ENCODE assay signal across 9 cellular contexts in genomic region chr17:47325176-47325575, GRCh38. TPM values are rescaled to one million over a fixed set of nuclear protein-coding genes. Genes with fewer than 3 reads are reported as not detected.
A peak's percentile ranks its signal among the peaks of the same experiment; 100 is the strongest.
DNase-seq lines count a peak whose midpoint lies in the region; ATAC-seq and TF ChIP-seq lines count a peak whose summit lies in the region.
"Had no signal": no experiment of that assay in that cellular context is flagged by ENCODE, and none has a peak within 500 bp of the region (broad histone marks: within the 10 kb centered on the region; RNA-seq: fewer than 3 reads in every experiment).

No MANE protein-coding gene starts in this region.

- H3K4me3 Mint-ChIP-seq in MCF 10A (ENCODE audit: unreplicated experiment) (peak overlapping the region; percentile 80), endothelial cell (ENCODE audit: unreplicated experiment) (peak overlapping the region; percentile 37)

- H3K4me1 ChIP-seq in mammary epithelial cell (ENCODE audit: insufficient read depth, low read length): peaks cover 15% of the 10 kb centered on the region
- no peaks in the 10 kb centered on the region for H3K4me1 ChIP-seq in vagina
- no peaks in the 10 kb centered on the region for H3K4me1 ChIP-seq in right cardiac atrium (ENCODE audit: control insufficient read depth, insufficient read depth, low read length)
- H3K4me1 ChIP-seq: prostate gland had no signal

- in situ Hi-C loops in mammary epithelial cell (cut with MboI; ENCODE audit: low sequenced_read_pairs in 2 of 2): no loop called here

- H3K9me3 Mint-ChIP-seq in MCF 10A (ENCODE audit: unreplicated experiment) (peaks cover 7% of the 10 kb centered on the region), endothelial cell (ENCODE audit: unreplicated experiment) (peaks cover 3% of the 10 kb centered on the region)

- H3K27me3 Mint-ChIP-seq in MCF 10A (ENCODE audit: insufficient read depth, unreplicated experiment): no peaks in the 10 kb centered on the region
- H3K27me3 Mint-ChIP-seq in endothelial cell (ENCODE audit: unreplicated experiment): peaks cover 6% of the 10 kb centered on the region

- H3K9me3 ChIP-seq in mammary epithelial cell (replicated peaks; ENCODE audit: insufficient read depth, low read length) (peaks cover 6% of the 10 kb centered on the region), SU-DHL-6 (ENCODE audit: insufficient read depth, low read length) (no peaks in the 10 kb centered on the region), vagina (no peaks in the 10 kb centered on the region), right cardiac atrium (ENCODE audit: control insufficient read depth, low read length) (no peaks in the 10 kb centered on the region)
- H3K9me3 ChIP-seq: prostate gland had no signal

- BruUV-seq in MCF 10A (replicated peaks; lab: Mats Ljungman, UMichigan) (no TSS peak), mammary epithelial cell (replicated peaks; lab: Mats Ljungman, UMichigan) (no TSS peak)

- no peak for ATAC-seq in GM19328 (IDR thresholded peaks at IDR 0.05; ENCODE audit: unreplicated experiment)
- ATAC-seq in right cardiac atrium: no peak

- TF ChIP-seq CTCF in MCF 10A (IDR thresholded peaks at IDR 0.05; ENCODE audit: unreplicated experiment): no peak
- no peak for TF ChIP-seq CTCF in mammary epithelial cell (conservative IDR thresholded peaks at IDR 0.05 in 1 of 2, IDR thresholded peaks at IDR 0.05 in 1 of 2; ENCODE audit: extremely low read depth in 1 of 2, insufficient read depth in 1 of 2, low read depth in 1 of 2, low read length in 2 of 2)
- TF ChIP-seq CTCF in SU-DHL-6 (IDR thresholded peaks at IDR 0.05; ENCODE audit: insufficient read depth, low read length, poor library complexity, severe bottlenecking): no peak
- no peak for TF ChIP-seq CTCF in endothelial cell (IDR thresholded peaks at IDR 0.05; ENCODE audit: unreplicated experiment)
- no peak for TF ChIP-seq CTCF in vagina (IDR thresholded peaks at IDR 0.05)

- no peaks in the 10 kb centered on the region for H3K27me3 ChIP-seq in mammary epithelial cell (ENCODE audit: insufficient read depth, low read length)
- no peaks in the 10 kb centered on the region for H3K27me3 ChIP-seq in SU-DHL-6 (ENCODE audit: low read length)
- no peaks in the 10 kb centered on the region for H3K27me3 ChIP-seq in vagina
- H3K27me3 ChIP-seq in right cardiac atrium (ENCODE audit: control insufficient read depth, insufficient read depth): no peaks in the 10 kb centered on the region

- peak overlapping the region; percentile 89 for H3K27ac Mint-ChIP-seq in MCF 10A (ENCODE audit: low read depth, unreplicated experiment)
- no peak overlapping the region for H3K27ac Mint-ChIP-seq in endothelial cell (ENCODE audit: unreplicated experiment)

- no peak for TF ChIP-seq POLR2A in vagina (IDR thresholded peaks at IDR 0.05)

- CTCF ChIA-PET in MCF 10A (lab: Yijun Ruan, JAX): interaction anchor here (1.0 kb wide), 1 partner anchor 9 kb away, joined by 4 read pairs; no protein-coding TSS in a partner anchor
- CTCF ChIA-PET in mammary epithelial cell (lab: Charles Lee; ENCODE audit: low non-redundant PET): no interaction called here

- dilution Hi-C loops in mammary epithelial cell (cut with HindIII; ENCODE audit: low sequenced_read_pairs): no loop called here

- H2AFZ ChIP-seq in mammary epithelial cell (ENCODE audit: low read depth, low read length): no peak overlapping the region
- H2AFZ ChIP-seq in SU-DHL-6 (ENCODE audit: low read depth, low read length, severe bottlenecking): no peak overlapping the region

- no peak overlapping the region for H3K4me3 ChIP-seq in mammary epithelial cell (replicated peaks in 1 of 3; ENCODE audit: insufficient read depth in 1 of 3, low read depth in 2 of 3, low read length in 3 of 3)
- no peak overlapping the region for H3K4me3 ChIP-seq in SU-DHL-6 (ENCODE audit: insufficient read depth, low read length, poor library complexity, severe bottlenecking)
- H3K4me3 ChIP-seq in vagina: no peak overlapping the region
- no peak overlapping the region for H3K4me3 ChIP-seq in right cardiac atrium (ENCODE audit: low read length)

- no peak overlapping the region for H3K9ac ChIP-seq in mammary epithelial cell (ENCODE audit: insufficient read depth, low read length)
- no peak overlapping the region for H3K9ac ChIP-seq in SU-DHL-6 (ENCODE audit: low read length)

- 86% methylated on average over 1 of the region's 1 CpG for WGBS in mammary epithelial cell (ENCODE audit: low coverage, missing lambda C conversion rate)
- WGBS in right cardiac atrium: 100% methylated on average over 1 of the region's 1 CpG

- POLR2A ChIA-PET in MCF 10A (lab: Yijun Ruan, JAX): interaction anchor here (0.6 kb wide), 1 partner anchor 20 kb away, joined by 4 read pairs; no protein-coding TSS in a partner anchor

- H3K27ac ChIP-seq in mammary epithelial cell (ENCODE audit: insufficient read depth, low read depth, low read length) (no peak overlapping the region), SU-DHL-6 (ENCODE audit: low read depth, low read length) (no peak overlapping the region), vagina (peak overlapping the region; percentile 97), right cardiac atrium (ENCODE audit: low read length) (no peak overlapping the region)

- intact Hi-C loops in MCF 10A (cut with micrococcal nuclease): no loop called here
- intact Hi-C loops in mammary epithelial cell (cut with micrococcal nuclease): no loop called here
- intact Hi-C loops in vagina (cut with DNase I): no loop called here
- intact Hi-C loops in right cardiac atrium (cut with DNase I): no loop called here

- H3K79me2 ChIP-seq in mammary epithelial cell (ENCODE audit: insufficient read depth, low read length) (no peaks in the 10 kb centered on the region), SU-DHL-6 (ENCODE audit: insufficient read depth, low read length) (no peaks in the 10 kb centered on the region)

- no peaks in the 10 kb centered on the region for H4K20me1 ChIP-seq in mammary epithelial cell (ENCODE audit: insufficient read depth, low read length)
- H4K20me1 ChIP-seq in SU-DHL-6 (ENCODE audit: low read depth, low read length): no peaks in the 10 kb centered on the region

- DNase-seq in MCF 10A (ENCODE audit: unreplicated experiment) (no peak), mammary epithelial cell (no peak), endothelial cell (ENCODE audit: low spot score) (no peak), vagina (ENCODE audit: extremely low spot score in 2 of 2) (no peak), T-helper 9 cell (no peak), right cardiac atrium (no peak)

- H3K9me2 ChIP-seq in SU-DHL-6 (replicated peaks; ENCODE audit: insufficient read depth, low read length): no peaks in the 10 kb centered on the region

- H3K4me2 ChIP-seq in mammary epithelial cell (ENCODE audit: insufficient read depth, low read depth, low read length) (no peak overlapping the region), SU-DHL-6 (ENCODE audit: low read depth, low read length, poor library complexity, severe bottlenecking) (peak overlapping the region; percentile 87)

- H3K36me3 ChIP-seq in mammary epithelial cell (ENCODE audit: insufficient read depth, low read length): no peaks in the 10 kb centered on the region
- H3K36me3 ChIP-seq in SU-DHL-6 (ENCODE audit: low read length): no peaks in the 10 kb centered on the region
- no peaks in the 10 kb centered on the region for H3K36me3 ChIP-seq in vagina
- H3K36me3 ChIP-seq: prostate gland had no signal

- H3K4me1 Mint-ChIP-seq in MCF 10A (ENCODE audit: insufficient read depth, unreplicated experiment): peaks cover 6% of the 10 kb centered on the region
- peaks cover 13% of the 10 kb centered on the region for H3K4me1 Mint-ChIP-seq in endothelial cell (ENCODE audit: unreplicated experiment)

- H3F3A ChIP-seq in SU-DHL-6 (ENCODE audit: insufficient read depth): peaks cover 15% of the 10 kb centered on the region; the same call in 1 of the 2 replicates

- peaks cover 14% of the 10 kb centered on the region for H3K36me3 Mint-ChIP-seq in MCF 10A (ENCODE audit: insufficient read depth, unreplicated experiment)
- H3K36me3 Mint-ChIP-seq in endothelial cell (ENCODE audit: low read depth, unreplicated experiment): no peaks in the 10 kb centered on the region

RNA-seq across cellular contexts. Expression of gene EFCAB13, which starts 1.4 kb away (rescaled TPM):
- total RNA-seq in MCF 10A (2022): 1.1 and 1.4 TPM in 2 replicates
- 1 to 10 TPM; 4.6 to 4.7 TPM for total RNA-seq in mammary epithelial cell
- polyA plus RNA-seq in mammary epithelial cell: 0.05 TPM
- polyA minus RNA-seq in mammary epithelial cell: not detected
- 4.6 TPM for total RNA-seq in endothelial cell (ENCODE audit: unreplicated experiment)
- total RNA-seq in vagina: 4.2 TPM
- total RNA-seq in right cardiac atrium: 1 to 10 TPM; 5.9 to 8.5 (median 7.5) TPM
- polyA plus RNA-seq in right cardiac atrium: 2.1 TPM
